35 cellular contexts compared by ENCODE assay signal in the genomic region with DNA sequence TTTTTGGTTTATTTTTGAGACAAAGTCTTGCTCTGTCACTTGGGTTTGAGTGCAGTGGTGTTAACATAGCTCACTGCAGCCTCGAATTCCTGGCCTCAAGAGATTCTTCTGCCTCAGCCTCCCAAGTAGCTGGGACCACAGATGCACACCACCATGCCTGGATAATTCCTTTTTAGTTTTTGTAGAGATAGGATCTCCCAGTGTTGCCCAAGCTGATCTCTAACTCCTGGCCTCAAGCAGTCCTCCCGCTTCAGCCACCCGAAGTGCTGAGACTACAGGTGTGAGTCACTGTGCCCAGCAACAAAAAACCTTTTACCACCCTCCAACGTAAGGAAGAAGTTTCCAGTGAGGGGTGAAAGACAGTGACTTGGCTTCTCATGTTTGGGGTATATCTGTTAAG.
"Had no signal": no experiment of that assay in that cellular context is flagged by ENCODE, and none has a peak within 500 bp of the region (broad histone marks: within the 10 kb centered on the region; RNA-seq: fewer than 3 reads in every experiment).

No MANE protein-coding gene starts in this region.

- H3K9me3 ChIP-seq: MG63 had no signal

- DNase-seq: Karpas-422, Kasumi-1, MG63, MM.1S, MV-4-11, NCI-H1048, NCI-H1092, NCI-H1092 treated with DMSO at 0.1 percent for 48 hours, NCI-H1105, NCI-H1105 treated with DMSO at 0.1 percent for 48 hours, NCI-H1417, NCI-H1417 treated with DMSO at 0.1 percent for 48 hours, NCI-H1436, NCI-H1436 treated with DMSO at 0.1 percent for 48 hours, NCI-H146, NCI-H1694, NCI-H1694 treated with DMSO at 0.1 percent for 48 hours, NCI-H187, NCI-H187 treated with DMSO at 0.1 percent for 48 hours, NCI-H1930, NCI-H2029, NCI-H2029 treated with DMSO at 0.1 percent for 48 hours, NCI-H2081, NCI-H2081 treated with DMSO at 0.1 percent for 48 hours, NCI-H2107, NCI-H2171, NCI-H2171 treated with DMSO at 0.1 percent for 48 hours, NCI-H2227 treated with DMSO at 0.1 percent for 48 hours, NCI-H226, NCI-H345, NCI-H446, NCI-H446 treated with DMSO at 0.1 percent for 48 hours, NCI-H510A, NCI-H510A treated with DMSO at 0.1 percent for 48 hours, NCI-H524 had no signal

- H3K4me3 ChIP-seq: MG63 had no signal

- H3K36me3 ChIP-seq: MG63 had no signal

- H3K27me3 ChIP-seq: MG63 had no signal
